8 cellular contexts compared by ENCODE assay signal in genomic region chr12:56688129-56688845, GRCh38. TPM values are rescaled to one million over a fixed set of nuclear protein-coding genes. Genes with fewer than 3 reads are reported as not detected.
DNase-seq lines count a peak whose midpoint lies in the region; ATAC-seq and TF ChIP-seq lines count a peak whose summit lies in the region.

A gene with protein sequence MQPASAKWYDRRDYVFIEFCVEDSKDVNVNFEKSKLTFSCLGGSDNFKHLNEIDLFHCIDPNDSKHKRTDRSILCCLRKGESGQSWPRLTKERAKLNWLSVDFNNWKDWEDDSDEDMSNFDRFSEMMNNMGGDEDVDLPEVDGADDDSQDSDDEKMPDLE (minus strand): TSS chr12:56688284. CDS start chr12:56687999, 285 bp downstream.

- DNase-seq in CMK (ENCODE audit: low read depth) (peak; percentile 90), GM20000 (ENCODE audit: low spot score) (peak; percentile 94), HT-29 (ENCODE audit: low spot score) (peak; percentile 98), NOMO-1 (lab: John Stamatoyannopoulos, UW; ENCODE audit: unreplicated experiment in 2 of 2) (peak; percentile 97 to 100), memory B cell (ENCODE audit: low spot score in 2 of 2) (peak; percentile 94 to 97)
- peak; percentile 95 to 96 (median 95) for DNase-seq in effector memory CD4-positive, alpha-beta T cell
- DNase-seq in stimulated activated CD8-positive, alpha-beta memory T cell treated with anti-CD3 and anti-CD28 coated beads, Interleukin-12 subunit alpha, Interleukin-12 subunit beta, amount 100 ng/mL, for 24 hours (ENCODE audit: extremely low read depth) = peak; percentile 97

- no peak for TF ChIP-seq CTCF in GM20000 (IDR thresholded peaks at IDR 0.05; ENCODE audit: extremely low read depth, missing control alignments)

- no peaks in the 10 kb centered on the region for H3K9me3 ChIP-seq in effector memory CD4-positive, alpha-beta T cell (ENCODE audit: control insufficient read depth, low read length)

- H3K27ac ChIP-seq in effector memory CD4-positive, alpha-beta T cell (ENCODE audit: insufficient read depth, low read length, poor library complexity, severe bottlenecking) = peak within 1 kb of the TSS; percentile 99

- peak; percentile 62 for ATAC-seq in memory B cell (ENCODE audit: low read depth)

- peaks cover 21% of the 10 kb centered on the region for H3K4me1 ChIP-seq in effector memory CD4-positive, alpha-beta T cell (ENCODE audit: control insufficient read depth, insufficient read depth, low read length, poor library complexity, severe bottlenecking)

- H3K4me1 Mint-ChIP-seq in memory B cell = peaks cover 11% of the 10 kb centered on the region

- POLR2A ChIA-PET in activated CD8-positive, alpha-beta memory T cell treated with anti-CD3 and anti-CD28 coated beads for 36 hours (lab: Charles Lee) = interaction anchor here (0.5 to 2.9 kb wide), 13 partner anchors 9 to 63 kb away, joined by 3 to 30 read pairs (median 6); partner anchors contain the start of genes ATP5F1B, BAZ2A and NACA

- CTCF ChIA-PET in activated CD8-positive, alpha-beta memory T cell treated with anti-CD3 and anti-CD28 coated beads for 36 hours (lab: Charles Lee) = interaction anchor here (0.5 to 3.8 kb wide), 5 partner anchors 30 to 736 kb away, joined by 3 to 19 read pairs (median 3); no protein-coding TSS in a partner anchor

- H3K27ac Mint-ChIP-seq in memory B cell = peak within 1 kb of the TSS; percentile 98

- H3K36me3 ChIP-seq in effector memory CD4-positive, alpha-beta T cell (ENCODE audit: control insufficient read depth, insufficient read depth, low read length) = no peaks in the 10 kb centered on the region

- peaks cover 5% of the 10 kb centered on the region for H3K36me3 Mint-ChIP-seq in memory B cell

- H3K27me3 Mint-ChIP-seq in memory B cell = no peaks in the 10 kb centered on the region

- no peaks in the 10 kb centered on the region for H3K9me3 Mint-ChIP-seq in memory B cell

- H3K4me3 Mint-ChIP-seq in memory B cell = peak within 1 kb of the TSS; percentile 100

- H3K4me3 ChIP-seq in effector memory CD4-positive, alpha-beta T cell (ENCODE audit: insufficient read depth, low read depth, low read length, poor library complexity, severe bottlenecking) = peak within 1 kb of the TSS; percentile 89

- H3K27me3 ChIP-seq in effector memory CD4-positive, alpha-beta T cell (replicated peaks; ENCODE audit: control insufficient read depth, insufficient read depth, low read length, poor library complexity, severe bottlenecking) = no peaks in the 10 kb centered on the region

RNA-seq across cellular contexts. Expression of the gene that starts here (rescaled TPM):
- 80.2 and 83.4 TPM in 2 replicates for total RNA-seq in HT-29 (2014; rRNA removed; shearing (Covaris generic))
- 100 to 1,000 TPM; 432 to 445 TPM for total RNA-seq in activated CD8-positive, alpha-beta memory T cell treated with anti-CD3 and anti-CD28 coated beads for 36 hours

Comparison
In these comparisons a context has a peak if more than half of its experiments do, and no peak if none do; other contexts are left out.
1. Peak in every context shown above with its lines: DNase-seq, ATAC-seq, H3K4me3 ChIP-seq and H3K27ac ChIP-seq.